In the genomic region with DNA sequence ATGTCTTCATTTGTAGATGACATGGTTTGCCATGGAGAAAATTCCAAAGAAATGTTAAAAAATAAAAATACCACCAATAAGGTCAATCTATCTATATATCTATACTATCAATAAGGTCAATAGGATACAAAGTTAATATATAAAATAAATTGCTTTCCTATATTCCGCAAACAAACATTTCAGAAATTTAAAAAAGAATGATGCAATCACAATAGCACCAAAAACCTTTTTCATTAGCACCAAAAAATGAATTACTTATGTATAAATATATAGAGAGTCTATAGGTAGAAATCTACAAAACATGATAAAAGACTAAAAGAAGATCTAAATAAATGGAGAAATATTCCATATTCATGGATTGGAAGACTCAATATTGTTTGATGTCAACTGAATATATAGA, we compare ENCODE assay signal across 22 cellular contexts.
"Had no signal": no experiment of that assay in that cellular context is flagged by ENCODE, and none has a peak within 500 bp of the region (broad histone marks: within the 10 kb centered on the region; RNA-seq: fewer than 3 reads in every experiment).

No MANE protein-coding gene starts in this region.

- H3K36me3 ChIP-seq: left lung, lower lobe of right lung, right atrium auricular region, spleen, suprapubic skin, thoracic aorta, tibial artery, upper lobe of right lung had no signal

- FAIRE-seq: kidney, urothelium cell line had no signal

- H3K27me3 ChIP-seq: right atrium auricular region, spleen, suprapubic skin, tibial artery, upper lobe of right lung had no signal

- H3K27ac ChIP-seq: left lung, lower lobe of right lung, right atrium auricular region, skin epidermis, spleen, suprapubic skin, thoracic aorta, tibial artery, upper lobe of right lung had no signal

- H3K4me3 ChIP-seq: left lung, lower lobe of right lung, right atrium auricular region, skin epidermis, spleen, suprapubic skin, thoracic aorta, tibial artery, upper lobe of right lung had no signal

- ATAC-seq: left colon; left lung; lower lobe of right lung; naive thymus-derived CD8-positive, alpha-beta T cell; sciatic nerve; stimulated activated effector memory CD8-positive, alpha-beta T cell treated with anti-CD3 and anti-CD28 coated beads, Interleukin-12 subunit alpha, Interleukin-12 subunit beta, amount 100 ng/mL, for 72 hours; upper lobe of right lung had no signal

- H3K9me3 ChIP-seq: left lung, lower lobe of right lung, right atrium auricular region, spleen, suprapubic skin, thoracic aorta, tibial artery, upper lobe of right lung had no signal

- DNase-seq: hippocampal formation; kidney; left colon; left lung; lower lobe of right lung; mammary epithelial cell; mesenchymal stem cell; naive thymus-derived CD8-positive, alpha-beta T cell; occipital lobe; spleen; stimulated activated CD4-positive, alpha-beta T cell treated with anti-CD3 and anti-CD28 coated beads, Interleukin-4, amount 100 ng/mL, for 24 hours; stimulated activated naive CD4-positive, alpha-beta T cell; tibial artery; trophoblast cell; upper lobe of right lung had no signal

- H3K4me1 ChIP-seq: left lung, lower lobe of right lung, right atrium auricular region, spleen, suprapubic skin, tibial artery, upper lobe of right lung had no signal
